1 cellular context compared by ENCODE assay signal in the genomic region with DNA sequence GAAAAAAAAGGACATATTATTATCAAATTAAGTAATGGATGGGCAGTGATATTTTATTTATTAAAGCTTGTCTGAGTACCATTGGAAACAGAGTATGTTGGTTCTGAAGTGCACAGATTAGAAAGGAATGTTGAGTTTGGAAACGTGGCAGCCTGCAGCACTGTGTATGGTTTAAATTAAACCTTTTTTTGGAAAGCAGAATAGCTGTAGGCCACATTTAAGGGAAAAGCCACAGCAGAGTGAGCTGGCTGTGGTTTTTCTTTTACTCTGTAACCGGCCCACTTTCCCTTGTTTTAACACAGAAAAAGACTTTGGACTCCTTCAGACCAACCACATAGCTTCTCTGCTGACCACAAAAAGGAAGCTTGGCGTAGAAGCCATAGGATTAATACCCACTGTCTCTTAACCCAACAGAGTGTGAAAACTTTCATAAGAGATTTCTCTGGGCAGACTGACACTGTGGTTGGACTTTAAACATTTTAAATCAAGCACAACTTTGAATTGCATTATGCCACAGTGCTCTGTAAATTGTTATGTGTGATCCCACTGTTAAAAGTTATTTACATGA.
TF ChIP-seq lines count a peak whose summit lies in the region.

No MANE protein-coding gene starts in this region.

TF ChIP-seq in HepG2, 621 proteins besides CTCF, POLR2A, EP300 and RAD21 (continued from another document and continues in another):
- TF ChIP-seq, protein P1, sequence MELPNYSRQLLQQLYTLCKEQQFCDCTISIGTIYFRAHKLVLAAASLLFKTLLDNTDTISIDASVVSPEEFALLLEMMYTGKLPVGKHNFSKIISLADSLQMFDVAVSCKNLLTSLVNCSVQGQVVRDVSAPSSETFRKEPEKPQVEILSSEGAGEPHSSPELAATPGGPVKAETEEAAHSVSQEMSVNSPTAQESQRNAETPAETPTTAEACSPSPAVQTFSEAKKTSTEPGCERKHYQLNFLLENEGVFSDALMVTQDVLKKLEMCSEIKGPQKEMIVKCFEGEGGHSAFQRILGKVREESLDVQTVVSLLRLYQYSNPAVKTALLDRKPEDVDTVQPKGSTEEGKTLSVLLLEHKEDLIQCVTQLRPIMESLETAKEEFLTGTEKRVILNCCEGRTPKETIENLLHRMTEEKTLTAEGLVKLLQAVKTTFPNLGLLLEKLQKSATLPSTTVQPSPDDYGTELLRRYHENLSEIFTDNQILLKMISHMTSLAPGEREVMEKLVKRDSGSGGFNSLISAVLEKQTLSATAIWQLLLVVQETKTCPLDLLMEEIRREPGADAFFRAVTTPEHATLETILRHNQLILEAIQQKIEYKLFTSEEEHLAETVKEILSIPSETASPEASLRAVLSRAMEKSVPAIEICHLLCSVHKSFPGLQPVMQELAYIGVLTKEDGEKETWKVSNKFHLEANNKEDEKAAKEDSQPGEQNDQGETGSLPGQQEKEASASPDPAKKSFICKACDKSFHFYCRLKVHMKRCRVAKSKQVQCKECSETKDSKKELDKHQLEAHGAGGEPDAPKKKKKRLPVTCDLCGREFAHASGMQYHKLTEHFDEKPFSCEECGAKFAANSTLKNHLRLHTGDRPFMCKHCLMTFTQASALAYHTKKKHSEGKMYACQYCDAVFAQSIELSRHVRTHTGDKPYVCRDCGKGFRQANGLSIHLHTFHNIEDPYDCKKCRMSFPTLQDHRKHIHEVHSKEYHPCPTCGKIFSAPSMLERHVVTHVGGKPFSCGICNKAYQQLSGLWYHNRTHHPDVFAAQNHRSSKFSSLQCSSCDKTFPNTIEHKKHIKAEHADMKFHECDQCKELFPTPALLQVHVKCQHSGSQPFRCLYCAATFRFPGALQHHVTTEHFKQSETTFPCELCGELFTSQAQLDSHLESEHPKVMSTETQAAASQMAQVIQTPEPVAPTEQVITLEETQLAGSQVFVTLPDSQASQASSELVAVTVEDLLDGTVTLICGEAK (IDR thresholded peaks at IDR 0.05), result no peak
- TF ChIP-seq, protein P1 (CRISPR knock-in tag; IDR thresholded peaks at IDR 0.05), result no peak
- TF ChIP-seq PRPF4 (IDR thresholded peaks at IDR 0.05; ENCODE audit: low read depth, low read length, poor library complexity, severe bottlenecking) (no peak), ZNF775 (CRISPR knock-in tag; IDR thresholded peaks at IDR 0.05; ENCODE audit: borderline replicate concordance) (no peak), RXRA (CRISPR knock-in tag; IDR thresholded peaks at IDR 0.05) (no peak), SNAI1 (CRISPR knock-in tag; IDR thresholded peaks at IDR 0.05; ENCODE audit: borderline replicate concordance) (no peak), ZNF510 (CRISPR knock-in tag; IDR thresholded peaks at IDR 0.05; ENCODE audit: low read depth) (no peak), SMARCC2 (IDR thresholded peaks at IDR 0.05) (no peak), ZNF747 (CRISPR knock-in tag; IDR thresholded peaks at IDR 0.05; ENCODE audit: borderline replicate concordance) (no peak), MXD4 (CRISPR knock-in tag; IDR thresholded peaks at IDR 0.05) (no peak), GATAD2A (CRISPR knock-in tag; IDR thresholded peaks at IDR 0.05) (peak; percentile 82), ZNF703 (CRISPR knock-in tag; IDR thresholded peaks at IDR 0.05; ENCODE audit: borderline replicate concordance) (no peak), ZEB1 (IDR thresholded peaks at IDR 0.05; ENCODE audit: insufficient replicate concordance, low read depth) (no peak), ZBTB7A (CRISPR knock-in tag; IDR thresholded peaks at IDR 0.05) (no peak), TBX3 (IDR thresholded peaks at IDR 0.05; ENCODE audit: borderline replicate concordance) (peak; percentile 80), KAT7 (CRISPR knock-in tag; IDR thresholded peaks at IDR 0.05; ENCODE audit: borderline replicate concordance) (0 out of 2 replicates have a peak, but pooled peaks have one; percentile 42), ZNF382 (CRISPR knock-in tag; IDR thresholded peaks at IDR 0.05; ENCODE audit: borderline replicate concordance) (no peak), ARNT2 (CRISPR knock-in tag; IDR thresholded peaks at IDR 0.05; ENCODE audit: low read depth) (no peak), SMYD3 (CRISPR knock-in tag; IDR thresholded peaks at IDR 0.05) (no peak), SAP130 (CRISPR knock-in tag; IDR thresholded peaks at IDR 0.05; ENCODE audit: low read depth) (peak; percentile 29; the same call in 1 of the 2 replicates), ZNF468 (CRISPR knock-in tag; IDR thresholded peaks at IDR 0.05) (no peak), ZNF761 (CRISPR knock-in tag; conservative IDR thresholded peaks at IDR 0.05) (no peak), ZNF816 (CRISPR knock-in tag; IDR thresholded peaks at IDR 0.05; ENCODE audit: borderline replicate concordance) (no peak), NCOA5 (CRISPR knock-in tag; IDR thresholded peaks at IDR 0.05) (no peak), ZNF577 (CRISPR knock-in tag; IDR thresholded peaks at IDR 0.05; ENCODE audit: borderline replicate concordance, low read depth) (no peak), ZNF549 (CRISPR knock-in tag; IDR thresholded peaks at IDR 0.05) (no peak), HNRNPL (IDR thresholded peaks at IDR 0.05; ENCODE audit: low read depth, low read length) (no peak)
- TF ChIP-seq, protein P2, sequence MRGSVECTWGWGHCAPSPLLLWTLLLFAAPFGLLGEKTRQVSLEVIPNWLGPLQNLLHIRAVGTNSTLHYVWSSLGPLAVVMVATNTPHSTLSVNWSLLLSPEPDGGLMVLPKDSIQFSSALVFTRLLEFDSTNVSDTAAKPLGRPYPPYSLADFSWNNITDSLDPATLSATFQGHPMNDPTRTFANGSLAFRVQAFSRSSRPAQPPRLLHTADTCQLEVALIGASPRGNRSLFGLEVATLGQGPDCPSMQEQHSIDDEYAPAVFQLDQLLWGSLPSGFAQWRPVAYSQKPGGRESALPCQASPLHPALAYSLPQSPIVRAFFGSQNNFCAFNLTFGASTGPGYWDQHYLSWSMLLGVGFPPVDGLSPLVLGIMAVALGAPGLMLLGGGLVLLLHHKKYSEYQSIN (CRISPR knock-in tag; IDR thresholded peaks at IDR 0.05; ENCODE audit: borderline replicate concordance), result no peak
- TF ChIP-seq, protein P3, sequence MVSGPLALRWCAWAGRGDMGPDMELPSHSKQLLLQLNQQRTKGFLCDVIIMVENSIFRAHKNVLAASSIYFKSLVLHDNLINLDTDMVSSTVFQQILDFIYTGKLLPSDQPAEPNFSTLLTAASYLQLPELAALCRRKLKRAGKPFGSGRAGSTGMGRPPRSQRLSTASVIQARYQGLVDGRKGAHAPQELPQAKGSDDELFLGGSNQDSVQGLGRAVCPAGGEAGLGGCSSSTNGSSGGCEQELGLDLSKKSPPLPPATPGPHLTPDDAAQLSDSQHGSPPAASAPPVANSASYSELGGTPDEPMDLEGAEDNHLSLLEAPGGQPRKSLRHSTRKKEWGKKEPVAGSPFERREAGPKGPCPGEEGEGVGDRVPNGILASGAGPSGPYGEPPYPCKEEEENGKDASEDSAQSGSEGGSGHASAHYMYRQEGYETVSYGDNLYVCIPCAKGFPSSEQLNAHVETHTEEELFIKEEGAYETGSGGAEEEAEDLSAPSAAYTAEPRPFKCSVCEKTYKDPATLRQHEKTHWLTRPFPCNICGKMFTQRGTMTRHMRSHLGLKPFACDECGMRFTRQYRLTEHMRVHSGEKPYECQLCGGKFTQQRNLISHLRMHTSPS (CRISPR knock-in tag; IDR thresholded peaks at IDR 0.05; ENCODE audit: low read depth), result no peak
- TF ChIP-seq, protein P4, sequence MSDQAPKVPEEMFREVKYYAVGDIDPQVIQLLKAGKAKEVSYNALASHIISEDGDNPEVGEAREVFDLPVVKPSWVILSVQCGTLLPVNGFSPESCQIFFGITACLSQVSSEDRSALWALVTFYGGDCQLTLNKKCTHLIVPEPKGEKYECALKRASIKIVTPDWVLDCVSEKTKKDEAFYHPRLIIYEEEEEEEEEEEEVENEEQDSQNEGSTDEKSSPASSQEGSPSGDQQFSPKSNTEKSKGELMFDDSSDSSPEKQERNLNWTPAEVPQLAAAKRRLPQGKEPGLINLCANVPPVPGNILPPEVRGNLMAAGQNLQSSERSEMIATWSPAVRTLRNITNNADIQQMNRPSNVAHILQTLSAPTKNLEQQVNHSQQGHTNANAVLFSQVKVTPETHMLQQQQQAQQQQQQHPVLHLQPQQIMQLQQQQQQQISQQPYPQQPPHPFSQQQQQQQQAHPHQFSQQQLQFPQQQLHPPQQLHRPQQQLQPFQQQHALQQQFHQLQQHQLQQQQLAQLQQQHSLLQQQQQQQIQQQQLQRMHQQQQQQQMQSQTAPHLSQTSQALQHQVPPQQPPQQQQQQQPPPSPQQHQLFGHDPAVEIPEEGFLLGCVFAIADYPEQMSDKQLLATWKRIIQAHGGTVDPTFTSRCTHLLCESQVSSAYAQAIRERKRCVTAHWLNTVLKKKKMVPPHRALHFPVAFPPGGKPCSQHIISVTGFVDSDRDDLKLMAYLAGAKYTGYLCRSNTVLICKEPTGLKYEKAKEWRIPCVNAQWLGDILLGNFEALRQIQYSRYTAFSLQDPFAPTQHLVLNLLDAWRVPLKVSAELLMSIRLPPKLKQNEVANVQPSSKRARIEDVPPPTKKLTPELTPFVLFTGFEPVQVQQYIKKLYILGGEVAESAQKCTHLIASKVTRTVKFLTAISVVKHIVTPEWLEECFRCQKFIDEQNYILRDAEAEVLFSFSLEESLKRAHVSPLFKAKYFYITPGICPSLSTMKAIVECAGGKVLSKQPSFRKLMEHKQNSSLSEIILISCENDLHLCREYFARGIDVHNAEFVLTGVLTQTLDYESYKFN (CRISPR knock-in tag; conservative IDR thresholded peaks at IDR 0.05), result peak; percentile 67; the same call in 1 of the 2 replicates
- TF ChIP-seq, protein P5, sequence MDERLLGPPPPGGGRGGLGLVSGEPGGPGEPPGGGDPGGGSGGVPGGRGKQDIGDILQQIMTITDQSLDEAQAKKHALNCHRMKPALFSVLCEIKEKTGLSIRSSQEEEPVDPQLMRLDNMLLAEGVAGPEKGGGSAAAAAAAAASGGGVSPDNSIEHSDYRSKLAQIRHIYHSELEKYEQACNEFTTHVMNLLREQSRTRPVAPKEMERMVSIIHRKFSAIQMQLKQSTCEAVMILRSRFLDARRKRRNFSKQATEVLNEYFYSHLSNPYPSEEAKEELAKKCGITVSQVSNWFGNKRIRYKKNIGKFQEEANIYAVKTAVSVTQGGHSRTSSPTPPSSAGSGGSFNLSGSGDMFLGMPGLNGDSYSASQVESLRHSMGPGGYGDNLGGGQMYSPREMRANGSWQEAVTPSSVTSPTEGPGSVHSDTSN (CRISPR knock-in tag; IDR thresholded peaks at IDR 0.05), result no peak
- TF ChIP-seq, protein P6, sequence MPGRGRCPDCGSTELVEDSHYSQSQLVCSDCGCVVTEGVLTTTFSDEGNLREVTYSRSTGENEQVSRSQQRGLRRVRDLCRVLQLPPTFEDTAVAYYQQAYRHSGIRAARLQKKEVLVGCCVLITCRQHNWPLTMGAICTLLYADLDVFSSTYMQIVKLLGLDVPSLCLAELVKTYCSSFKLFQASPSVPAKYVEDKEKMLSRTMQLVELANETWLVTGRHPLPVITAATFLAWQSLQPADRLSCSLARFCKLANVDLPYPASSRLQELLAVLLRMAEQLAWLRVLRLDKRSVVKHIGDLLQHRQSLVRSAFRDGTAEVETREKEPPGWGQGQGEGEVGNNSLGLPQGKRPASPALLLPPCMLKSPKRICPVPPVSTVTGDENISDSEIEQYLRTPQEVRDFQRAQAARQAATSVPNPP (CRISPR knock-in tag; IDR thresholded peaks at IDR 0.05), result no peak
- TF ChIP-seq, protein P7, sequence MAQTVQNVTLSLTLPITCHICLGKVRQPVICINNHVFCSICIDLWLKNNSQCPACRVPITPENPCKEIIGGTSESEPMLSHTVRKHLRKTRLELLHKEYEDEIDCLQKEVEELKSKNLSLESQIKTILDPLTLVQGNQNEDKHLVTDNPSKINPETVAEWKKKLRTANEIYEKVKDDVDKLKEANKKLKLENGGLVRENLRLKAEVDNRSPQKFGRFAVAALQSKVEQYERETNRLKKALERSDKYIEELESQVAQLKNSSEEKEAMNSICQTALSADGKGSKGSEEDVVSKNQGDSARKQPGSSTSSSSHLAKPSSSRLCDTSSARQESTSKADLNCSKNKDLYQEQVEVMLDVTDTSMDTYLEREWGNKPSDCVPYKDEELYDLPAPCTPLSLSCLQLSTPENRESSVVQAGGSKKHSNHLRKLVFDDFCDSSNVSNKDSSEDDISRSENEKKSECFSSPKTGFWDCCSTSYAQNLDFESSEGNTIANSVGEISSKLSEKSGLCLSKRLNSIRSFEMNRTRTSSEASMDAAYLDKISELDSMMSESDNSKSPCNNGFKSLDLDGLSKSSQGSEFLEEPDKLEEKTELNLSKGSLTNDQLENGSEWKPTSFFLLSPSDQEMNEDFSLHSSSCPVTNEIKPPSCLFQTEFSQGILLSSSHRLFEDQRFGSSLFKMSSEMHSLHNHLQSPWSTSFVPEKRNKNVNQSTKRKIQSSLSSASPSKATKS (CRISPR knock-in tag; IDR thresholded peaks at IDR 0.05), result no peak
- TF ChIP-seq, protein P8, sequence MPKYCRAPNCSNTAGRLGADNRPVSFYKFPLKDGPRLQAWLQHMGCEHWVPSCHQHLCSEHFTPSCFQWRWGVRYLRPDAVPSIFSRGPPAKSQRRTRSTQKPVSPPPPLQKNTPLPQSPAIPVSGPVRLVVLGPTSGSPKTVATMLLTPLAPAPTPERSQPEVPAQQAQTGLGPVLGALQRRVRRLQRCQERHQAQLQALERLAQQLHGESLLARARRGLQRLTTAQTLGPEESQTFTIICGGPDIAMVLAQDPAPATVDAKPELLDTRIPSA (CRISPR knock-in tag; IDR thresholded peaks at IDR 0.05; ENCODE audit: borderline replicate concordance), result no peak
